In genomic region chr17:71251276-71251675, GRCh38 we compare ENCODE assay signal across 27 cellular contexts.
DNase-seq lines count a peak whose midpoint lies in the region; ATAC-seq and TF ChIP-seq lines count a peak whose summit lies in the region.
"Had no signal": no experiment of that assay in that cellular context is flagged by ENCODE, and none has a peak within 500 bp of the region (broad histone marks: within the 10 kb centered on the region; RNA-seq: fewer than 3 reads in every experiment).

No MANE protein-coding gene starts in this region.

- H3K36me3 ChIP-seq in SK-N-SH (replicated peaks in 1 of 2; ENCODE audit: control insufficient read depth in 1 of 2, insufficient read depth in 2 of 2, low read length in 1 of 2): no peaks in the 10 kb centered on the region
- H3K36me3 ChIP-seq in tibial artery: no peaks in the 10 kb centered on the region
- H3K36me3 ChIP-seq: BE2C, gastroesophageal sphincter had no signal

- H3K4me1 ChIP-seq in SK-N-SH (ENCODE audit: control insufficient read depth in 1 of 2, insufficient read depth in 2 of 2, low read depth in 1 of 2, low read length in 1 of 2): no peaks in the 10 kb centered on the region
- H3K4me1 ChIP-seq in tibial artery: no peaks in the 10 kb centered on the region
- H3K4me1 ChIP-seq: BE2C, body of pancreas, gastroesophageal sphincter, parathyroid adenoma had no signal

- TF ChIP-seq CTCF in SK-N-SH (IDR thresholded peaks at IDR 0.05) (no peak), fibroblast of villous mesenchyme (IDR thresholded peaks at IDR 0.05; ENCODE audit: insufficient read depth, low read depth, low read length) (no peak), tibial artery (IDR thresholded peaks at IDR 0.05) (no peak), dorsolateral prefrontal cortex (IDR thresholded peaks at IDR 0.05 in 54 of 56, conservative IDR thresholded peaks at IDR 0.05 in 2 of 56; ENCODE audit: low read depth in 1 of 56, partially characterized antibody in 56 of 56) (no peak)

- H3K27me3 ChIP-seq in SK-N-SH (ENCODE audit: insufficient read depth): no peaks in the 10 kb centered on the region
- no peaks in the 10 kb centered on the region for H3K27me3 ChIP-seq in tibial artery
- H3K27me3 ChIP-seq in dorsolateral prefrontal cortex: peaks cover 0 to 4% (median 0%) of the 10 kb centered on the region in 45 donors
- H3K27me3 ChIP-seq: BE2C, body of pancreas, gastroesophageal sphincter had no signal

- in situ Hi-C loops in SK-MEL-5 (cut with HindIII; ENCODE audit: low pct_unique_long_range_greater_than_20kb, low sequenced_read_pairs): no loop called here

- no peaks in the 10 kb centered on the region for H3K79me2 ChIP-seq in SK-N-SH (ENCODE audit: insufficient read depth)
- H3K79me2 ChIP-seq: parathyroid adenoma had no signal

- POLR2A ChIA-PET in SK-N-SH (lab: Yijun Ruan, JAX): no interaction called here

- CTCF ChIA-PET in SK-N-SH (lab: Yijun Ruan, JAX): no interaction called here

- no peak for TF ChIP-seq RAD21 in SK-N-SH (IDR thresholded peaks at IDR 0.05; ENCODE audit: low read length)

- ATAC-seq in SK-N-SH treated with all-trans-retinoic acid at 6 μM for 48 hours: no peak; the same call in 2 of the 3 replicates
- ATAC-seq: body of pancreas, gastroesophageal sphincter, K562, left ventricle myocardium superior, right cardiac atrium, WTC11 had no signal

- DNase-seq in SK-N-SH (no peak), SK-MEL-5 (ENCODE audit: low read depth, low spot score) (peak; percentile 11), fibroblast of villous mesenchyme (ENCODE audit: low read depth) (peak; percentile 13), tibial artery (no peak), HuH-7.5 (ENCODE audit: low spot score) (no peak), dorsolateral prefrontal cortex (no peak)
- no peak for DNase-seq in stimulated activated CD4-positive, alpha-beta T cell treated with anti-CD3 and anti-CD28 coated beads, Interleukin-2, amount 100 ng/mL, for 48 hours
- DNase-seq: activated CD4-positive, alpha-beta T cell treated with anti-CD3 and anti-CD28 coated beads, Interleukin-2, amount 50 U/mL, for 48 hours; activated naive CD8-positive, alpha-beta T cell treated with anti-CD3 and anti-CD28 coated beads, Interleukin-2, amount 10 ng/mL, durations not matched to agents 7 days and 5 days; BE2C; body of pancreas; DMS79; effector CD8-positive, alpha-beta T cell; erythroblast; H9; left ventricle myocardium superior; NCI-H1436; NCI-H2107; NCI-H82; right cardiac atrium; T-helper 9 cell had no signal

- peak in 1 of 2 experiments; percentile 38; a peak in 1 of 4 replicates for TF ChIP-seq EP300 in SK-N-SH (IDR thresholded peaks at IDR 0.05; ENCODE audit: borderline replicate concordance in 1 of 2, low read depth in 1 of 2, low read length in 1 of 2)

- H4K20me1 ChIP-seq in SK-N-SH (ENCODE audit: insufficient read depth): no peaks in the 10 kb centered on the region

- no peak overlapping the region for H2AFZ ChIP-seq in SK-N-SH (ENCODE audit: low read depth)
- H2AFZ ChIP-seq: parathyroid adenoma had no signal

- H3K9me2 ChIP-seq in SK-N-SH: no peaks in the 10 kb centered on the region

- no peak overlapping the region for H3K27ac ChIP-seq in SK-N-SH (ENCODE audit: low read depth in 2 of 2, low read length in 1 of 2)
- no peak overlapping the region for H3K27ac ChIP-seq in tibial artery
- H3K27ac ChIP-seq in dorsolateral prefrontal cortex: no peak overlapping the region
- H3K27ac ChIP-seq: 22Rv1, body of pancreas, gastroesophageal sphincter, parathyroid adenoma had no signal

- H3K4me2 ChIP-seq in SK-N-SH: no peak overlapping the region

- 49% methylated on average over 2 of the region's 2 CpGs for WGBS in SK-N-SH (ENCODE audit: low lambda C conversion rate)

- H3K9me3 ChIP-seq in SK-N-SH (no peaks in the 10 kb centered on the region), tibial artery (no peaks in the 10 kb centered on the region)
- H3K9me3 ChIP-seq: BE2C, body of pancreas, gastroesophageal sphincter had no signal

- H3K4me3 ChIP-seq in SK-N-SH (ENCODE audit: low read depth in 2 of 2, low read length in 1 of 2) (no peak overlapping the region), fibroblast of villous mesenchyme (ENCODE audit: low read depth, low read length) (no peak overlapping the region), tibial artery (no peak overlapping the region), dorsolateral prefrontal cortex (no peak overlapping the region)
- H3K4me3 ChIP-seq: body of pancreas, gastroesophageal sphincter, K562 had no signal

- H3K9ac ChIP-seq in SK-N-SH: no peak overlapping the region
- H3K9ac ChIP-seq: parathyroid adenoma had no signal

- intact Hi-C loops in tibial artery (cut with DNase I; ENCODE audit: low total_unique reads): no loop called here
- intact Hi-C loops in dorsolateral prefrontal cortex (cut with DNase I): no loop called here

- no peaks in the 10 kb centered on the region for H3F3A ChIP-seq in SK-N-SH (replicated peaks; ENCODE audit: insufficient read depth)

TF ChIP-seq in SK-N-SH, 30 proteins besides CTCF, POLR2A, EP300 and RAD21:
- TF ChIP-seq MAX (IDR thresholded peaks at IDR 0.05; ENCODE audit: low read depth): no peak
- TF ChIP-seq YY1 (IDR thresholded peaks at IDR 0.05; ENCODE audit: low read depth): no peak
- TF ChIP-seq FOXJ3 (CRISPR knock-in tag; IDR thresholded peaks at IDR 0.05): no peak
- TF ChIP-seq SIN3A (IDR thresholded peaks at IDR 0.05; ENCODE audit: borderline replicate concordance, low read depth, low read length): no peak
- no peak for TF ChIP-seq SMC3 (IDR thresholded peaks at IDR 0.05; ENCODE audit: low read depth, low read length)
- TF ChIP-seq JUND (IDR thresholded peaks at IDR 0.05): peak; percentile 19; the same call in 1 of the 2 replicates
- peak; percentile 56; the same call in 1 of the 2 replicates for TF ChIP-seq PBX3 (IDR thresholded peaks at IDR 0.05)
- TF ChIP-seq FOXM1 (IDR thresholded peaks at IDR 0.05; ENCODE audit: low read depth): no peak
- TF ChIP-seq ELF1 (IDR thresholded peaks at IDR 0.05): no peak
- no peak for TF ChIP-seq TCF12 (IDR thresholded peaks at IDR 0.05)
- TF ChIP-seq TAF1 (IDR thresholded peaks at IDR 0.05; ENCODE audit: borderline replicate concordance, low read depth, low read length): no peak
- no peak for TF ChIP-seq FOSL2 (IDR thresholded peaks at IDR 0.05; ENCODE audit: borderline replicate concordance, low read depth)
- TF ChIP-seq TEAD4 (IDR thresholded peaks at IDR 0.05; ENCODE audit: borderline replicate concordance, insufficient read depth): no peak
- no peak for TF ChIP-seq MXI1 (IDR thresholded peaks at IDR 0.05; ENCODE audit: low read depth, low read length)
- peak; percentile 28; the same call in 1 of the 2 replicates for TF ChIP-seq RXRA (IDR thresholded peaks at IDR 0.05; ENCODE audit: borderline replicate concordance, low read depth)
- no peak for TF ChIP-seq RFX5 (IDR thresholded peaks at IDR 0.05; ENCODE audit: low read length)
TF ChIP-seq in SK-N-SH: peak in this region for 3.

TF ChIP-seq in SK-N-SH treated with all-trans-retinoic acid at 6 μM for 48 hours, 23 proteins besides CTCF, POLR2A, EP300 and RAD21:
- TF ChIP-seq SNAI2 (CRISPR knock-in tag; IDR thresholded peaks at IDR 0.05) (no peak), ZC3H10 (CRISPR knock-in tag; IDR thresholded peaks at IDR 0.05) (no peak), BACH2 (CRISPR knock-in tag; IDR thresholded peaks at IDR 0.05; ENCODE audit: borderline replicate concordance) (no peak), ZNF565 (CRISPR knock-in tag; conservative IDR thresholded peaks at IDR 0.05; ENCODE audit: low read depth) (no peak), ESRRG (CRISPR knock-in tag; IDR thresholded peaks at IDR 0.05) (no peak), TOX (CRISPR knock-in tag; IDR thresholded peaks at IDR 0.05; ENCODE audit: borderline replicate concordance) (no peak), CSRNP3 (CRISPR knock-in tag; IDR thresholded peaks at IDR 0.05) (no peak), ZNF70 (CRISPR knock-in tag; IDR thresholded peaks at IDR 0.05) (no peak)

Comparison
In these comparisons a context has a peak if more than half of its experiments do, and no peak if none do; other contexts are left out.
1. DNase-seq: peak in SK-MEL-5 (single experiment) and fibroblast of villous mesenchyme (single experiment); none in SK-N-SH (single experiment), tibial artery (0 of 2), HuH-7.5 (single experiment), dorsolateral prefrontal cortex (0 of 10) and stimulated activated CD4-positive, alpha-beta T cell treated with anti-CD3 and anti-CD28 coated beads, Interleukin-2, amount 100 ng/mL, for 48 hours (0 of 2).